8 cellular contexts compared by ENCODE assay signal in genomic region chr1:161621181-161622000, GRCh38. TPM values are rescaled to one million over a fixed set of nuclear protein-coding genes. Genes with fewer than 3 reads are reported as not detected.
DNase-seq lines count a peak whose midpoint lies in the region; ATAC-seq and TF ChIP-seq lines count a peak whose summit lies in the region.
"Not testable (repeated sequence)": the region's sequence is repeated elsewhere in the genome, so short reads cannot be mapped to it uniquely, and the experiment has no call there.

No MANE protein-coding gene starts in this region.

- not testable (repeated sequence) for H4K20me1 ChIP-seq in OCI-LY3 (ENCODE audit: insufficient read depth, low read length)

- TF ChIP-seq CTCF in GM13977 (IDR thresholded peaks at IDR 0.05; ENCODE audit: extremely low read depth, insufficient read depth, missing control alignments); OCI-LY3 (IDR thresholded peaks at IDR 0.05; ENCODE audit: low read depth, low read length): not testable (repeated sequence)

- H3K9me3 ChIP-seq in OCI-LY3 (ENCODE audit: insufficient read depth, low read length) = not testable (repeated sequence)

- not testable (repeated sequence) for H3K9me3 Mint-ChIP-seq in effector memory CD8-positive, alpha-beta T cell

- H3K9ac ChIP-seq in OCI-LY3 (ENCODE audit: low read length) = peak overlapping the region; percentile 56

- ATAC-seq in HG03175 (IDR thresholded peaks at IDR 0.05; ENCODE audit: unreplicated experiment) = peak; percentile 50
- peak; percentile 57 for ATAC-seq in effector memory CD8-positive, alpha-beta T cell (replicated peaks)
- ATAC-seq in left colon = not testable (repeated sequence)

- DNase-seq in GM13977 (ENCODE audit: low spot score) (peak; percentile 33), activated T-cell treated with anti-CD3 and anti-CD28 coated beads for 48 hours (ENCODE audit: low read depth) (peak; percentile 83), left colon (peak; percentile 30 to 40), ureter (ENCODE audit: low spot score) (peak; percentile 78)
- DNase-seq in effector memory CD8-positive, alpha-beta T cell = peak; percentile 79 to 94 (median 81)

- H3K4me3 ChIP-seq in OCI-LY3 (ENCODE audit: low read length) = peak overlapping the region; percentile 81
- H3K4me3 ChIP-seq in skin epidermis = peak overlapping the region; percentile 3 to 39 (median 25)

- H3K79me2 ChIP-seq in OCI-LY3 (ENCODE audit: low read length) = not testable (repeated sequence)

- peak overlapping the region; percentile 79; the same call in 1 of the 2 replicates for H2AFZ ChIP-seq in OCI-LY3 (ENCODE audit: low read depth, low read length)

- peak overlapping the region; percentile 86 for H3K4me2 ChIP-seq in OCI-LY3 (ENCODE audit: low read length)

- intact Hi-C loops in left colon (cut with DNase I, micrococcal nuclease) = not testable (repeated sequence)

- H3K36me3 Mint-ChIP-seq in effector memory CD8-positive, alpha-beta T cell (ENCODE audit: insufficient read depth) = peaks cover 24% of the 10 kb centered on the region

- not testable (repeated sequence) for H3K36me3 ChIP-seq in OCI-LY3 (replicated peaks; ENCODE audit: low read depth, low read length)

- not testable (repeated sequence) for H3K27me3 ChIP-seq in OCI-LY3 (ENCODE audit: low read depth, low read length)

- H3K4me3 Mint-ChIP-seq in effector memory CD8-positive, alpha-beta T cell = peak overlapping the region; percentile 88 to 98

- H3K4me1 ChIP-seq in OCI-LY3 (ENCODE audit: low read length) = peaks cover 17% of the 10 kb centered on the region

- peak overlapping the region; percentile 97 to 100 for H3K27ac Mint-ChIP-seq in effector memory CD8-positive, alpha-beta T cell

- not testable (repeated sequence) for H3K27me3 Mint-ChIP-seq in effector memory CD8-positive, alpha-beta T cell

- in situ Hi-C loops in GM13977 (cut with MboI; ENCODE audit: low pct_unique_long_range_greater_than_20kb, low sequenced_read_pairs, unreplicated experiment) = not testable (repeated sequence)

- H3K27ac ChIP-seq in OCI-LY3 (ENCODE audit: low read length) = not testable (repeated sequence)
- peak overlapping the region in 16 of 21 experiments; percentile 13 to 86 (median 56) for H3K27ac ChIP-seq in skin epidermis

- peaks cover 24 to 38% of the 10 kb centered on the region in 2 donors for H3K4me1 Mint-ChIP-seq in effector memory CD8-positive, alpha-beta T cell (ENCODE audit: low read depth in 2 of 2)

RNA-seq across cellular contexts. Expression of gene FCGR3B, which starts 9.6 kb away (rescaled TPM):
- total RNA-seq in left colon = under 1 TPM; 0.50 to 0.58 TPM
- 1.6 TPM for total RNA-seq in ureter

RNA-seq across cellular contexts. Expression of gene FCGR2B, which starts 41.6 kb away (rescaled TPM):
- total RNA-seq in left colon (10 to 100 TPM in 1 of 2 donors, 1 to 10 TPM in 1; 5.1 to 10.0 TPM), ureter (11.6 TPM)

Comparison
In these comparisons a context has a peak if more than half of its experiments do, and no peak if none do; other contexts are left out.
1. DNase-seq: peak in every context shown above with its lines; median percentile 83 in activated T-cell treated with anti-CD3 and anti-CD28 coated beads for 48 hours; 81 in effector memory CD8-positive, alpha-beta T cell; 78 in ureter; 35 in left colon; 33 in GM13977.